Comparison of ENCODE assay signal across 8 cellular contexts in the genomic region with DNA sequence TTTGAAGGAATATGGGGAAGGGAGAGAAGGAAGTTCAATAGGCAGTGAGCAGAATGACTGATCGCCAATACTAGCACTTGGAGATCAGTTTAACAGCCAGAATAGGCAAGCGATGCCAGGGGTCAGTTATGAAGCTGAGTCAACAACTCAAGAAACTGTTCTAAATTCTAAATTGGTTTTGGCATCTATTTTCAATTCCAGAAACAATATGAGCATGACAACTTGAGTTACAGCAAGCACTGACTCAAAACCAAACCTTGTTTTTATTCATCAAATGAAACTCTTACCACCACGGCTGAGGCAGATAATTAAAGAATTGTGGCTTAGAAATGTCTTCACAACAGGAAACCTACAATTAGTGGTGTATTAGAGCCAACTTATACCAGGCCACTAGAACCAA.
DNase-seq lines count a peak whose midpoint lies in the region; ATAC-seq and TF ChIP-seq lines count a peak whose summit lies in the region.

No MANE protein-coding gene starts in this region.

- 49 to 64% methylated on average over 3 of the region's 3 CpGs for WGBS in upper lobe of left lung, 2 donors

- H3K36me3 ChIP-seq in upper lobe of left lung = no peaks in the 10 kb centered on the region

- H3K27me3 ChIP-seq in upper lobe of left lung = no peaks in the 10 kb centered on the region

- peaks cover 5 to 18% (median 16%) of the 10 kb centered on the region in 4 donors for H3K4me1 ChIP-seq in upper lobe of left lung

- TF ChIP-seq POLR2A in upper lobe of left lung (IDR thresholded peaks at IDR 0.05) = no peak

- H3K4me3 ChIP-seq in upper lobe of left lung = no peak overlapping the region

- DNase-seq in GM10266 (ENCODE audit: extremely low spot score) (peak; percentile 51), dermis blood vessel endothelial cell (peak; percentile 52), upper lobe of left lung (no peak), G401 (ENCODE audit: low spot score) (no peak), NCI-H128 (lab: John Stamatoyannopoulos, UW; ENCODE audit: unreplicated experiment) (no peak)
- DNase-seq in activated effector memory CD4-positive, alpha-beta T cell treated with Interleukin-2 at 50 U/mL for 16 hours = no peak

- H3K27ac ChIP-seq in upper lobe of left lung = peak overlapping the region in 3 of 4 donors; percentile 1 to 41 (median 27)

- TF ChIP-seq CTCF in GM10266 (IDR thresholded peaks at IDR 0.05; ENCODE audit: control insufficient read depth, insufficient read depth, low read depth, missing control alignments) = no peak
- no peak for TF ChIP-seq CTCF in upper lobe of left lung (IDR thresholded peaks at IDR 0.05)

- in situ Hi-C loops in G401 (cut with HindIII; ENCODE audit: low sequenced_read_pairs) = no loop called here

- H3K9me3 ChIP-seq in upper lobe of left lung = no peaks in the 10 kb centered on the region

- no peak for TF ChIP-seq EP300 in upper lobe of left lung (IDR thresholded peaks at IDR 0.05)

- ATAC-seq in GM21367 (IDR thresholded peaks at IDR 0.05; ENCODE audit: unreplicated experiment) (peak; percentile 69), HG03521 (IDR thresholded peaks at IDR 0.05; ENCODE audit: unreplicated experiment) (peak; percentile 74), upper lobe of left lung (ENCODE audit: low FRiP score in 2 of 2) (peak in 1 of 2 donors; percentile 34)

Comparison
In these comparisons a context has a peak if more than half of its experiments do, and no peak if none do; other contexts are left out.
1. DNase-seq: peak in GM10266 (single experiment) and dermis blood vessel endothelial cell (single experiment); none in upper lobe of left lung (0 of 2), activated effector memory CD4-positive, alpha-beta T cell treated with Interleukin-2 at 50 U/mL for 16 hours (single experiment), G401 (single experiment) and NCI-H128 (single experiment).